Comparison of ENCODE assay signal across 9 cellular contexts in genomic region chr5:88979244-88979643, GRCh38.
A peak's percentile ranks its signal among the peaks of the same experiment; 100 is the strongest.
DNase-seq lines count a peak whose midpoint lies in the region; ATAC-seq and TF ChIP-seq lines count a peak whose summit lies in the region.
"Had no signal": no experiment of that assay in that cellular context is flagged by ENCODE, and none has a peak within 500 bp of the region (broad histone marks: within the 10 kb centered on the region; RNA-seq: fewer than 3 reads in every experiment).

No MANE protein-coding gene starts in this region.

- no peak for TF ChIP-seq EP300 in esophagus muscularis mucosa (IDR thresholded peaks at IDR 0.05)

- no peaks in the 10 kb centered on the region for H3K27me3 ChIP-seq in esophagus muscularis mucosa

- no peak overlapping the region for H3K4me3 ChIP-seq in GM12864 (ENCODE audit: low read depth, low read length)
- H3K4me3 ChIP-seq in esophagus muscularis mucosa, result no peak overlapping the region

- TF ChIP-seq POLR2A in esophagus muscularis mucosa (IDR thresholded peaks at IDR 0.05; ENCODE audit: low read depth), result no peak

- H3K4me1 ChIP-seq in esophagus muscularis mucosa, result no peaks in the 10 kb centered on the region

- WGBS in esophagus muscularis mucosa, result 68% methylated on average over 3 of the region's 3 CpGs

- no peaks in the 10 kb centered on the region for H3K36me3 ChIP-seq in esophagus muscularis mucosa

- no peaks in the 10 kb centered on the region for H3K9me3 ChIP-seq in esophagus muscularis mucosa

- peak; percentile 19 for DNase-seq in GM12864 (ENCODE audit: low read depth)
- peak; percentile 44 for DNase-seq in HS-5 (ENCODE audit: low read depth)
- DNase-seq in dedifferentiated amniotic fluid mesenchymal stem cell (ENCODE audit: extremely low spot score), result peak; percentile 30
- DNase-seq in DMS79 treated with DMSO at 0.1 percent for 48 hours (lab: John Stamatoyannopoulos, UW), result no peak
- no peak for DNase-seq in D341Med (ENCODE audit: low spot score)
- DNase-seq in NCI-H2171 treated with DMSO at 0.1 percent for 48 hours (lab: John Stamatoyannopoulos, UW), result no peak
- no peak for DNase-seq in esophagus muscularis mucosa (ENCODE audit: extremely low spot score)
- DNase-seq: NCI-H2171 had no signal

- peak; percentile 69 for ATAC-seq in GM21529 (IDR thresholded peaks at IDR 0.05; ENCODE audit: unreplicated experiment)

- no peak for TF ChIP-seq CTCF in GM12864 (IDR thresholded peaks at IDR 0.05; ENCODE audit: low read depth, low read length, missing control alignments)
- no peak for TF ChIP-seq CTCF in esophagus muscularis mucosa (IDR thresholded peaks at IDR 0.05)

- no peak overlapping the region for H3K27ac ChIP-seq in esophagus muscularis mucosa (replicated peaks in 1 of 4)

- intact Hi-C loops in esophagus muscularis mucosa (cut with DNase I), result no loop called here

Comparison
In these comparisons a context has a peak if more than half of its experiments do, and no peak if none do; other contexts are left out.
1. DNase-seq: peak in GM12864 (single experiment), HS-5 (single experiment) and dedifferentiated amniotic fluid mesenchymal stem cell (single experiment); none in DMS79 treated with DMSO at 0.1 percent for 48 hours (single experiment), D341Med (single experiment), NCI-H2171 treated with DMSO at 0.1 percent for 48 hours (single experiment) and esophagus muscularis mucosa (single experiment).